ENCODE assay signal across 25 cellular contexts in the genomic region with DNA sequence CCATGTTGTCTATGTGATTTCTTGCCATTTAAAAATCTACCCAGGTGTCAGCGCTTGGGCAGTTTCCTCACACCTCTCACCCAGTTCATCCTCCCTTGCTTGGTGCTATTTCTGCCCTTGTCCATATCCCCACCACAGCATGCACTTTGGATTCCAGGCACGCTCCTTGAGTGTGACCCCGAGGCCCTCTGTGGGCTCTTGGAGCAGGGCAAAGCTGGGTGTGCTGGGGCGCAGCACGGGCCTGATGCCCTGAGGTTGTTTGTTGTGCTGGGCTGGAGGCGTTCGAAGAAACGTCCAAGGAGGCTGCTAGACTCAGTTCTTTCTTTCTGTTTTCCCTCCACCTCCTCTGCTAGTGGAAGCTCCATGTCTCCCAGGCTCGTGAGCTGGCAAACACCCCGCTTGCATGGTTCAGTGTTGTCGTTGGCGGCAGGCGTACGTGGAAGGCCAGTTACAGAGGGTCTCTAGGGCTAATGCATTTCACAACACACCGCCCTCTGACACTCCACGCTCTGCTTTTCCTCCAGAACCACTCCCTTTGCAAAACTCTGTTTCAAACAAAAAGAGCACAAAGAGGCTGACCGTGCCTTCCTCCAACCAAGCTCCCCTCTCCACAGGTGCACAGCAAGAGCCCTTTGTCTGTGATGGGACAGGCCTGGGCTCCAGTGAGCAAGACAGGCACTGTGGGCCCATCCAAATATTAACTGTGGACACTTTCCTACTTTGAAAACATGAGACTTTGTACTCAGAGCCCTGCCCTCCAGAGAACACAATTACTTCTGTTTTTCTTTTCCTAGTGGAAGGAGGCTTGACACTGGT.
DNase-seq lines count a peak whose midpoint lies in the region; ATAC-seq, FAIRE-seq and TF ChIP-seq lines count a peak whose summit lies in the region.
"Had no signal": no experiment of that assay in that cellular context is flagged by ENCODE, and none has a peak within 500 bp of the region (broad histone marks: within the 10 kb centered on the region; RNA-seq: fewer than 3 reads in every experiment).

No MANE protein-coding gene starts in this region.

- CTCF ChIA-PET in H1 (lab: Charles Lee; ENCODE audit: partially characterized antibody): interaction anchor here (1.3 kb wide), 1 partner anchor 154 kb away, joined by 3 read pairs; no protein-coding TSS in a partner anchor

- peaks cover 0 to 7% of the 10 kb centered on the region in 2 experiments for H4K20me1 ChIP-seq in H1 (replicated peaks in 1 of 2; ENCODE audit: control insufficient read depth in 1 of 2, insufficient read depth in 2 of 2, low read length in 2 of 2)

- WGBS in heart right ventricle, 2 donors: 79 to 88% methylated on average over 17 of the region's 17 CpGs
- 73% methylated on average over 17 of the region's 17 CpGs; no CpG with 5 or more reads in 1 of the 2 experiments for WGBS in H1 (ENCODE audit: extremely low coverage in 1 of 2, insufficient coverage in 1 of 2, insufficient read length in 1 of 2, insufficient replicate concordance in 2 of 2, low coverage in 1 of 2, low lambda C conversion rate in 2 of 2, missing lambda C conversion rate in 1 of 2), 2 experiments
- WGBS in neuronal stem cell (ENCODE audit: extremely low coverage in 2 of 2, insufficient read length in 2 of 2, insufficient replicate concordance in 1 of 2), 2 donors: no CpG with 5 or more reads among the region's 17 CpGs
- WGBS in small intestine, 3 donors: 80 to 86% (median 83%) methylated on average over 17 of the region's 17 CpGs

- H3K14ac ChIP-seq in H1 (ENCODE audit: insufficient read length) (no peak overlapping the region), neuronal stem cell (ENCODE audit: low read length) (no peak overlapping the region)

- H3K27me3 ChIP-seq in heart right ventricle: no peaks in the 10 kb centered on the region
- no peaks in the 10 kb centered on the region; a peak in 1 of 7 replicates for H3K27me3 ChIP-seq in H1 (replicated peaks in 1 of 4; ENCODE audit: control insufficient read depth in 3 of 4, extremely low read depth in 1 of 4, insufficient read depth in 3 of 4, low read length in 3 of 4)
- H3K27me3 ChIP-seq in neuronal stem cell (ENCODE audit: control insufficient read depth in 3 of 3, insufficient read depth in 3 of 3, low read depth in 1 of 3, low read length in 3 of 3): no peaks in the 10 kb centered on the region
- no peaks in the 10 kb centered on the region for H3K27me3 ChIP-seq in small intestine (ENCODE audit: control insufficient read depth in 2 of 2, insufficient read depth in 2 of 2, low read length in 2 of 2)
- H3K27me3 ChIP-seq: BE2C, thyroid gland had no signal

- H3K4me3 ChIP-seq in heart right ventricle: no peak overlapping the region
- H3K4me3 ChIP-seq in H1 (ENCODE audit: extremely low read depth in 1 of 4, insufficient read depth in 2 of 4, low read depth in 3 of 4, low read length in 4 of 4): no peak overlapping the region
- no peak overlapping the region for H3K4me3 ChIP-seq in neuronal stem cell (ENCODE audit: low read length in 2 of 2)
- no peak overlapping the region for H3K4me3 ChIP-seq in small intestine (ENCODE audit: low read depth in 1 of 2, low read length in 2 of 2)
- H3K4me3 ChIP-seq: HAP-1, lung, thyroid gland had no signal

- H3K4me1 ChIP-seq in heart right ventricle: peaks cover 0 to 23% (median 0%) of the 10 kb centered on the region in 9 donors
- peaks cover 0 to 7% (median 6%) of the 10 kb centered on the region in 4 experiments; a peak in 2 of 7 replicates for H3K4me1 ChIP-seq in H1 (replicated peaks in 1 of 4; ENCODE audit: control insufficient read depth in 3 of 4, insufficient read depth in 4 of 4, low read length in 3 of 4)
- H3K4me1 ChIP-seq in neuronal stem cell (ENCODE audit: control insufficient read depth in 2 of 2, insufficient read depth in 1 of 2, low read depth in 1 of 2, low read length in 2 of 2): peaks cover 0 to 8% of the 10 kb centered on the region in 2 donors
- H3K4me1 ChIP-seq in small intestine (ENCODE audit: control insufficient read depth in 2 of 2, insufficient read depth in 1 of 2, low read depth in 1 of 2, low read length in 1 of 2): no peaks in the 10 kb centered on the region
- H3K4me1 ChIP-seq: BE2C, HAP-1, thyroid gland had no signal

- POLR2A ChIA-PET in H1 (lab: Charles Lee; ENCODE audit: partially characterized antibody): no interaction called here

- H4K91ac ChIP-seq in H1 (replicated peaks; ENCODE audit: insufficient read length, low read length) (no peak overlapping the region), neuronal stem cell (ENCODE audit: low read depth, low read length, poor library complexity) (no peak overlapping the region)

- DNase-seq in left ventricle myocardium superior: no peak
- no peak for DNase-seq in heart right ventricle
- no peak for DNase-seq in H1 (ENCODE audit: low read depth in 1 of 2, low spot score in 2 of 2)
- no peak for DNase-seq in neuronal stem cell (ENCODE audit: low spot score)
- peak; percentile 49 for DNase-seq in ureter (ENCODE audit: low spot score)
- no peak for DNase-seq in NCI-H510A (lab: John Stamatoyannopoulos, UW)
- DNase-seq in small intestine: no peak
- DNase-seq: activated CD4-positive, CD25-positive, alpha-beta regulatory T cell; activated naive CD4-positive, alpha-beta T cell treated with anti-CD3 and anti-CD28 coated beads for 36 hours; amygdala; BE2C; DMS153; effector CD8-positive, alpha-beta T cell; NCI-H1417; NCI-H2081; NCI-H226; posterior cingulate gyrus; T-cell had no signal

- H3K23me2 ChIP-seq in H1 (ENCODE audit: low read depth, low read length): peaks cover 7% of the 10 kb centered on the region; the same call in 1 of the 2 replicates

- peak overlapping the region; percentile 28 for H2BK5ac ChIP-seq in H1 (ENCODE audit: low read depth, low read length)
- H2BK5ac ChIP-seq in neuronal stem cell (ENCODE audit: low read length): no peak overlapping the region

- no peak overlapping the region for H2BK120ac ChIP-seq in H1 (replicated peaks; ENCODE audit: low read depth, low read length)
- H2BK120ac ChIP-seq in neuronal stem cell (ENCODE audit: low read depth, low read length): no peak overlapping the region

- H2AFZ ChIP-seq in H1 (ENCODE audit: low read length) (no peak overlapping the region), neuronal stem cell (ENCODE audit: low read length) (peak overlapping the region; percentile 67)

- H3K9me3 ChIP-seq in heart right ventricle (no peaks in the 10 kb centered on the region), H1 (ENCODE audit: insufficient read depth in 2 of 2, low read depth in 1 of 2, low read length in 1 of 2) (peaks cover 0 to 2% of the 10 kb centered on the region in 2 experiments; a peak in 1 of 4 replicates), neuronal stem cell (replicated peaks in 1 of 2; ENCODE audit: control insufficient read depth in 2 of 2, insufficient read depth in 1 of 2, low read depth in 1 of 2, low read length in 2 of 2) (peaks cover 0 to 6% of the 10 kb centered on the region in 2 donors), small intestine (ENCODE audit: control insufficient read depth, low read depth) (no peaks in the 10 kb centered on the region)
- H3K9me3 ChIP-seq: BE2C, HAP-1, thyroid gland had no signal

- H2BK12ac ChIP-seq in H1 (ENCODE audit: low read depth, low read length) (no peak overlapping the region), neuronal stem cell (ENCODE audit: low read length) (no peak overlapping the region)

- FAIRE-seq in H1 (lab: Jason Lieb, UNC): no peak
- FAIRE-seq in small intestine (lab: Jason Lieb, UNC): no peak
- FAIRE-seq: frontal cortex, islet of Langerhans, RCC 7860 had no signal

- TF ChIP-seq POLR2A in H1 (IDR thresholded peaks at IDR 0.05; ENCODE audit: control extremely low read depth in 1 of 2, low read depth in 2 of 2, low read length in 2 of 2): no peak

- peak; percentile 56 for ATAC-seq in left ventricle myocardium superior
- no peak for ATAC-seq in heart right ventricle
- ATAC-seq in HG02981 (IDR thresholded peaks at IDR 0.05; ENCODE audit: unreplicated experiment): no peak
- ATAC-seq: T-cell had no signal

- TF ChIP-seq CTCF in heart right ventricle (IDR thresholded peaks at IDR 0.05) (no peak), H1 (IDR thresholded peaks at IDR 0.05; ENCODE audit: control extremely low read depth in 1 of 3, insufficient read depth in 1 of 3, low read depth in 1 of 3, low read length in 3 of 3) (no peak)

- no peak overlapping the region for H3K56ac ChIP-seq in H1 (replicated peaks; ENCODE audit: insufficient read length, low read depth, low read length)

- no peaks in the 10 kb centered on the region for H3K79me2 ChIP-seq in H1 (ENCODE audit: control insufficient read depth in 1 of 2, insufficient read depth in 2 of 2, low read length in 2 of 2)

- no peak for TF ChIP-seq EP300 in H1 (IDR thresholded peaks at IDR 0.05; ENCODE audit: borderline replicate concordance in 1 of 2, low read depth in 2 of 2, low read length in 2 of 2)

- H2AK5ac ChIP-seq in H1 (ENCODE audit: low read depth, low read length) (no peak overlapping the region), neuronal stem cell (ENCODE audit: low read depth, low read length) (no peak overlapping the region)

- H3K18ac ChIP-seq in H1 (ENCODE audit: extremely low read depth, low read length): no peak overlapping the region
- peak overlapping the region; percentile 85 for H3K18ac ChIP-seq in neuronal stem cell (ENCODE audit: low read length)

- H2BK15ac ChIP-seq in H1 (ENCODE audit: low read length): peak overlapping the region; percentile 2; the same call in 1 of the 2 replicates
- no peak overlapping the region for H2BK15ac ChIP-seq in neuronal stem cell (ENCODE audit: low read length)

- intact Hi-C loops in left ventricle myocardium superior (cut with micrococcal nuclease) (no loop called here), heart right ventricle (cut with DNase I) (no loop called here)

- TF ChIP-seq RAD21 in H1 (IDR thresholded peaks at IDR 0.05 in 1 of 2, conservative IDR thresholded peaks at IDR 0.05 in 1 of 2; ENCODE audit: low read depth in 2 of 2, low read length in 2 of 2): no peak

- no peak overlapping the region for H2BK20ac ChIP-seq in H1 (ENCODE audit: low read length)

- H4K8ac ChIP-seq in H1 (ENCODE audit: extremely low read depth, insufficient read depth, low read length) (no peak overlapping the region), neuronal stem cell (ENCODE audit: low read depth, low read length) (no peak overlapping the region)

- no peak overlapping the region for H4K5ac ChIP-seq in H1 (ENCODE audit: insufficient read length, low read depth, low read length)

- no peak overlapping the region for H3K4ac ChIP-seq in H1 (replicated peaks; ENCODE audit: insufficient read length, low read depth, low read length)
- H3K4ac ChIP-seq in neuronal stem cell (ENCODE audit: low read length): no peak overlapping the region

- H3K36me3 ChIP-seq in heart right ventricle (no peaks in the 10 kb centered on the region), H1 (ENCODE audit: control insufficient read depth in 2 of 4, insufficient read depth in 4 of 4, low read length in 3 of 4) (no peaks in the 10 kb centered on the region; a peak in 1 of 8 replicates), neuronal stem cell (replicated peaks in 1 of 2; ENCODE audit: control insufficient read depth in 2 of 2, insufficient read depth in 2 of 2, low read length in 2 of 2) (no peaks in the 10 kb centered on the region), small intestine (ENCODE audit: control insufficient read depth in 2 of 2, insufficient read depth in 2 of 2, low read length in 2 of 2) (no peaks in the 10 kb centered on the region)
- H3K36me3 ChIP-seq: BE2C, HAP-1, thyroid gland had no signal

- no peak overlapping the region for H3K23ac ChIP-seq in H1 (ENCODE audit: insufficient read length)
- no peak overlapping the region for H3K23ac ChIP-seq in neuronal stem cell (ENCODE audit: low read depth, low read length, poor library complexity)

- H3K79me1 ChIP-seq in H1 (ENCODE audit: low read depth, low read length) (no peaks in the 10 kb centered on the region), neuronal stem cell (ENCODE audit: low read depth, low read length) (no peaks in the 10 kb centered on the region)

- H3K27ac ChIP-seq in heart right ventricle (no peak overlapping the region), H1 (ENCODE audit: low read depth, low read length) (no peak overlapping the region), neuronal stem cell (replicated peaks; ENCODE audit: low read length) (no peak overlapping the region), small intestine (ENCODE audit: low read depth in 1 of 2, low read length in 1 of 2) (no peak overlapping the region)
- H3K27ac ChIP-seq: thyroid gland had no signal

- H3K4me2 ChIP-seq in H1 (ENCODE audit: insufficient read depth in 1 of 2, low read depth in 2 of 2, low read length in 2 of 2) (peak overlapping the region in 1 of 2 experiments; percentile 11; a peak in 1 of 4 replicates), neuronal stem cell (ENCODE audit: insufficient read depth, low read length, poor library complexity, severe bottlenecking) (no peak overlapping the region)

- H3K9ac ChIP-seq in H1 (replicated peaks in 1 of 4; ENCODE audit: extremely low read depth in 1 of 4, low read depth in 3 of 4, low read length in 3 of 4) (no peak overlapping the region), neuronal stem cell (ENCODE audit: low read depth, low read length, poor library complexity) (no peak overlapping the region)
